8 cellular contexts compared by ENCODE assay signal in the genomic region with DNA sequence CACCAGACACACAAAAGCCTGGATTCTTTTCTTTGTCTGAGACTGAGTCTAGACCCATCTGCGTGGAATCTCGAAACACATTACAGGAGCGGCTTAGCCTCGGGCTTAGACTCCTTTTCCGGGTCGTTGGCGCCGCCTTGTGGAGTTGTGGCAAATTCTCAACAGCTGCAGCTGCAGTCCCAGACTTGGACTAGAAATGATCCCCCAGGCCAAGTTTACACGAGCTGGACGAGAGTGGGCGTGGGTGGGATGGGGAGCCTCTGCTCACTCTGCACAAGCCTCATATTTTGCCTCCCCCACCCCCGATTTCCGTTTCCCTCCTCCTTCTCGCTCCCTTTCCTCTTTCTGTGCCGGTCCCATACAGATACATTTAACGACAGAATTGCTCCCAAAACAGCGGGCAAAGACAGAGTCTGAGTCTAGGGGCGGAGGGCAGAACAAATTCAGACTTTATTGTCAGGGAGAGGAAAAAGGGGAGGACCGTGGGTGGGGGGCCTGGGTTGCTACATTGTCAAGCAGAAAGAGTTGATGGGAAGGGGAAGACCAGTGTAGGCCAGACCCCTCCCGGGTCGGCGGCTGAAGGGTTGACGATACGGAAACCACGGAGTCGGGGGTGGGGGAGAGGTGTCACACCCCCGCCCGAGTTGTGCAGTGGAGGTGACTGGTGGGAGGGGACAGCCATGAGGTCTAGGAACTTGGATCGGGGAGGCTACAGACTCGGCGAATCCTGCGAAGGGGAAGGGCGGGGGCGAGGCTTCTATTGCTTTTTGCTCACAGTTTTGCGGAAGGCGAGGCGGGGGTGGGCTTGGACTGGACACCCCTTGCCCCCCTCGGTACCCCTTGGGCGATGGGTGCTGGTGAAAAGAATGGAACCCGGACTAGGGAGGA. TPM values are rescaled to one million over a fixed set of nuclear protein-coding genes. Genes with fewer than 3 reads are reported as not detected.
DNase-seq lines count a peak whose midpoint lies in the region; ATAC-seq and TF ChIP-seq lines count a peak whose summit lies in the region.

No MANE protein-coding gene starts in this region.

- peaks cover 20% of the 10 kb centered on the region for H3K4me1 ChIP-seq in mesenchymal stem cell (ENCODE audit: control insufficient read depth, insufficient read depth, low read depth, low read length)

- peaks cover 3 to 12% of the 10 kb centered on the region in 2 experiments for H3K36me3 ChIP-seq in mesenchymal stem cell (ENCODE audit: control insufficient read depth in 1 of 2, insufficient read depth in 2 of 2, low read depth in 1 of 2, low read length in 2 of 2)

- peak overlapping the region; percentile 80 for H3K9ac ChIP-seq in mesenchymal stem cell (ENCODE audit: low read length)

- H3K9me3 ChIP-seq in mesenchymal stem cell (ENCODE audit: control insufficient read depth, low read length), result no peaks in the 10 kb centered on the region

- H2BK5ac ChIP-seq in mesenchymal stem cell (ENCODE audit: low read depth, low read length, poor library complexity, severe bottlenecking), result no peak overlapping the region

- peak overlapping the region in 1 of 2 experiments; percentile 56 for H2BK12ac ChIP-seq in mesenchymal stem cell (ENCODE audit: low read length in 2 of 2)

- H2BK15ac ChIP-seq in mesenchymal stem cell (ENCODE audit: low read depth, poor library complexity, severe bottlenecking), result peak overlapping the region; percentile 99

- 15% methylated on average over 36 of the region's 40 CpGs for WGBS in mesenchymal stem cell

- H3K4ac ChIP-seq in mesenchymal stem cell (ENCODE audit: low read depth in 1 of 2, low read length in 2 of 2), result no peak overlapping the region

- peak overlapping the region; percentile 82 for H4K8ac ChIP-seq in mesenchymal stem cell (ENCODE audit: low read length)

- H3K4me3 ChIP-seq in mesenchymal stem cell (ENCODE audit: insufficient read depth in 1 of 2, low read depth in 1 of 2, low read length in 2 of 2), result peak overlapping the region in 1 of 2 experiments; percentile 70

- H3K79me1 ChIP-seq in mesenchymal stem cell (replicated peaks; ENCODE audit: low read length, poor library complexity, severe bottlenecking), result no peaks in the 10 kb centered on the region

- peak overlapping the region; percentile 56 for H3K4me2 ChIP-seq in mesenchymal stem cell (ENCODE audit: low read length, poor library complexity, severe bottlenecking)

- CTCF ChIA-PET in activated CD8-positive, alpha-beta T cell treated with anti-CD3 and anti-CD28 coated beads for 36 hours (lab: Charles Lee), result interaction anchor here (0.6 to 4.2 kb wide), 42 partner anchors 9 to 160 kb away, joined by 3 to 68 read pairs (median 5); partner anchors contain the start of genes CBX5, COPZ1, HNRNPA1 and NCKAP1L

- H3K14ac ChIP-seq in mesenchymal stem cell (ENCODE audit: low read length in 2 of 2), result no peak overlapping the region

- peak overlapping the region; percentile 7 for H3K4me3 Mint-ChIP-seq in activated CD8-positive, alpha-beta T cell treated with anti-CD3 and anti-CD28 coated beads for 36 hours

- DNase-seq in Ammon's horn (ENCODE audit: low spot score) (peak; percentile 93), NCI-H82 treated with DMSO at 0.1 percent for 48 hours (lab: John Stamatoyannopoulos, UW; ENCODE audit: unreplicated experiment) (peak; percentile 72), mesenchymal stem cell (peak; percentile 89)
- peak; percentile 93 for DNase-seq in activated CD8-positive, alpha-beta T cell treated with anti-CD3 and anti-CD28 coated beads for 36 hours
- DNase-seq in effector CD8-positive, alpha-beta T cell (lab: John Stamatoyannopoulos, UW), result peak; percentile 79
- peak; percentile 70 for DNase-seq in stimulated activated CD8-positive, alpha-beta memory T cell treated with anti-CD3 and anti-CD28 coated beads, Interleukin-12 subunit alpha, Interleukin-12 subunit beta, amount 100 ng/mL, for 24 hours (ENCODE audit: extremely low read depth)

- H3K36me3 Mint-ChIP-seq in activated CD8-positive, alpha-beta T cell treated with anti-CD3 and anti-CD28 coated beads for 36 hours (ENCODE audit: low read depth), result no peaks in the 10 kb centered on the region

- POLR2A ChIA-PET in activated CD8-positive, alpha-beta T cell treated with anti-CD3 and anti-CD28 coated beads for 36 hours (lab: Charles Lee), result interaction anchor here (0.8 to 2.2 kb wide), 5 partner anchors 9 to 82 kb away, joined by 3 to 10 read pairs (median 5); no protein-coding TSS in a partner anchor

- TF ChIP-seq POLR2A in GM19099 (IDR thresholded peaks at IDR 0.05; ENCODE audit: extremely low read depth, insufficient read length, low read depth), result peak; percentile 30

- no peaks in the 10 kb centered on the region for H3K27me3 ChIP-seq in mesenchymal stem cell (ENCODE audit: control insufficient read depth in 1 of 2, insufficient read depth in 1 of 2, low read length in 2 of 2)

- peak; percentile 50 for ATAC-seq in HG03521 (IDR thresholded peaks at IDR 0.05; ENCODE audit: unreplicated experiment)
- ATAC-seq in activated CD8-positive, alpha-beta T cell treated with anti-CD3 and anti-CD28 coated beads for 36 hours, result peak; percentile 76

- H3K23ac ChIP-seq in mesenchymal stem cell (ENCODE audit: low read length in 2 of 2), result no peak overlapping the region

- no peaks in the 10 kb centered on the region for H3K9me3 Mint-ChIP-seq in activated CD8-positive, alpha-beta T cell treated with anti-CD3 and anti-CD28 coated beads for 36 hours

- H3K27me3 Mint-ChIP-seq in activated CD8-positive, alpha-beta T cell treated with anti-CD3 and anti-CD28 coated beads for 36 hours, result peaks cover 3% of the 10 kb centered on the region

- H4K91ac ChIP-seq in mesenchymal stem cell (ENCODE audit: low read length), result peak overlapping the region; percentile 68

- no peak overlapping the region for H2AK5ac ChIP-seq in mesenchymal stem cell (ENCODE audit: low read length, severe bottlenecking)

- H3K27ac Mint-ChIP-seq in activated CD8-positive, alpha-beta T cell treated with anti-CD3 and anti-CD28 coated beads for 36 hours, result no peak overlapping the region

- H2BK120ac ChIP-seq in mesenchymal stem cell (ENCODE audit: low read depth, low read length), result no peak overlapping the region

- peak overlapping the region in 1 of 2 experiments; percentile 14 for H3K18ac ChIP-seq in mesenchymal stem cell (ENCODE audit: low read depth in 1 of 2, low read length in 2 of 2)

- H3K27ac ChIP-seq in mesenchymal stem cell (ENCODE audit: low read length, poor library complexity, severe bottlenecking), result no peak overlapping the region

- intact Hi-C loops in activated CD8-positive, alpha-beta T cell treated with anti-CD3 and anti-CD28 coated beads for 36 hours (cut with micrococcal nuclease), result loop anchor here (5.0 kb wide), 1 partner anchor 137 kb away; no protein-coding TSS in a partner anchor

- peak; percentile 80 for TF ChIP-seq CTCF in activated CD8-positive, alpha-beta T cell treated with anti-CD3 and anti-CD28 coated beads for 36 hours (IDR thresholded peaks at IDR 0.05)

- peaks cover 45% of the 10 kb centered on the region for H3K4me1 Mint-ChIP-seq in activated CD8-positive, alpha-beta T cell treated with anti-CD3 and anti-CD28 coated beads for 36 hours (ENCODE audit: low read depth)

- no peak overlapping the region for H2AFZ ChIP-seq in mesenchymal stem cell (ENCODE audit: low read depth, low read length)

RNA-seq across cellular contexts. Expression of gene GPR84, which starts 4.7 kb away (rescaled TPM):
- not detected for total RNA-seq in activated CD8-positive, alpha-beta T cell treated with anti-CD3 and anti-CD28 coated beads for 36 hours
- not detected for polyA plus RNA-seq in mesenchymal stem cell (2013, experiment 1 of 2)
- not detected for polyA plus RNA-seq in mesenchymal stem cell (2013, experiment 2 of 2)

RNA-seq across cellular contexts. Expression of gene ZNF385A, which starts 15.6 kb away (rescaled TPM):
- total RNA-seq in activated CD8-positive, alpha-beta T cell treated with anti-CD3 and anti-CD28 coated beads for 36 hours, result 1 to 10 TPM; 1.1 to 2.5 TPM
- polyA plus RNA-seq in mesenchymal stem cell (2013, experiment 1 of 2), result 16.2 TPM
- 17.1 TPM for polyA plus RNA-seq in mesenchymal stem cell (2013, experiment 2 of 2)

RNA-seq across cellular contexts. Expression of gene COPZ1, which starts 44.0 kb away (rescaled TPM):
- total RNA-seq in activated CD8-positive, alpha-beta T cell treated with anti-CD3 and anti-CD28 coated beads for 36 hours, result 10 to 100 TPM; 75.8 to 78.4 TPM
- 182 TPM for polyA plus RNA-seq in mesenchymal stem cell (2013, experiment 1 of 2)
- polyA plus RNA-seq in mesenchymal stem cell (2013, experiment 2 of 2), result 182 TPM

RNA-seq across cellular contexts. Expression of gene ITGA5, which starts 50.1 kb away (rescaled TPM):
- 10 to 100 TPM; 35.2 to 36.6 TPM for total RNA-seq in activated CD8-positive, alpha-beta T cell treated with anti-CD3 and anti-CD28 coated beads for 36 hours
- polyA plus RNA-seq in mesenchymal stem cell (2013, experiment 1 of 2), result 248 TPM
- polyA plus RNA-seq in mesenchymal stem cell (2013, experiment 2 of 2), result 244 TPM
